37 cellular contexts compared by ENCODE assay signal in genomic region chr3:40332684-40333083, GRCh38. TPM values are rescaled to one million over a fixed set of nuclear protein-coding genes. Genes with fewer than 3 reads are reported as not detected.
"Had no signal": no experiment of that assay in that cellular context is flagged by ENCODE, and none has a peak within 500 bp of the region (broad histone marks: within the 10 kb centered on the region; RNA-seq: fewer than 3 reads in every experiment).

No MANE protein-coding gene starts in this region.

- H3K27ac Mint-ChIP-seq: activated B cell treated with CpG ODN at 0.5 μM for 24 hours; activated CD4-positive, alpha-beta memory T cell treated with anti-CD3 and anti-CD28 coated beads for 36 hours; activated CD8-positive, alpha-beta memory T cell treated with anti-CD3 and anti-CD28 coated beads, Interleukin-2, amount 10 ng/mL, durations not matched to agents 7 days and 5 days; activated CD8-positive, alpha-beta T cell treated with anti-CD3 and anti-CD28 coated beads, Interleukin-2, amount 10 ng/mL, durations not matched to agents 7 days and 5 days; activated naive CD4-positive, alpha-beta T cell treated with anti-CD3 and anti-CD28 coated beads for 36 hours; activated naive CD4-positive, alpha-beta T cell treated with anti-CD3 and anti-CD28 coated beads, Interleukin-2, amount 50 U/mL, for 24 hours; activated naive CD8-positive, alpha-beta T cell treated with anti-CD3 and anti-CD28 coated beads for 36 hours; activated naive CD8-positive, alpha-beta T cell treated with anti-CD3 and anti-CD28 coated beads, Interleukin-2, amount 50 U/mL, for 24 hours; activated T-helper 1 cell treated with anti-CD3 and anti-CD28 coated beads, Interleukin-12 subunit alpha, Interleukin-12 subunit beta, Interleukin-2, Interleukin-4 antibody, amounts not matched to agents 30 ng/mL and 10 ng/mL and 1 ng/mL, durations not matched to agents 14 hours and 24 hours and 36 hours; activated T-helper 2 cell treated with anti-CD3 and anti-CD28 coated beads, Interferon-gamma antibody, Interleukin-2, Interleukin-4, amounts not matched to agents 10 μg/mL and 5 μg/mL and 100 μg/mL, durations not matched to agents 14 hours and 24 hours and 36 hours; effector memory CD8-positive, alpha-beta T cell; T-helper 1 cell treated with Interleukin-12 subunit alpha and Interleukin-12 subunit beta and Interleukin-4 antibody, amounts not matched to agents 30 μg/mL and 1 μg/mL, for 36 hours had no signal

- H3K27me3 Mint-ChIP-seq: activated CD4-positive, alpha-beta memory T cell treated with anti-CD3 and anti-CD28 coated beads for 36 hours; activated CD8-positive, alpha-beta memory T cell treated with anti-CD3 and anti-CD28 coated beads, Interleukin-2, amount 10 ng/mL, durations not matched to agents 7 days and 5 days; activated naive CD4-positive, alpha-beta T cell treated with anti-CD3 and anti-CD28 coated beads, Interleukin-2, amount 50 U/mL, for 24 hours; activated naive CD8-positive, alpha-beta T cell treated with anti-CD3 and anti-CD28 coated beads for 36 hours; activated naive CD8-positive, alpha-beta T cell treated with anti-CD3 and anti-CD28 coated beads, Interleukin-2, amount 50 U/mL, for 24 hours; effector memory CD8-positive, alpha-beta T cell had no signal

- H3K9me3 Mint-ChIP-seq: activated B cell treated with CpG ODN at 0.5 μM for 24 hours; activated CD4-positive, alpha-beta memory T cell treated with anti-CD3 and anti-CD28 coated beads for 36 hours; activated naive CD4-positive, alpha-beta T cell treated with anti-CD3 and anti-CD28 coated beads for 36 hours; activated naive CD4-positive, alpha-beta T cell treated with anti-CD3 and anti-CD28 coated beads, Interleukin-2, amount 50 U/mL, for 24 hours; activated naive CD8-positive, alpha-beta T cell treated with anti-CD3 and anti-CD28 coated beads for 36 hours; activated naive CD8-positive, alpha-beta T cell treated with anti-CD3 and anti-CD28 coated beads, Interleukin-2, amount 50 U/mL, for 24 hours; activated T-helper 1 cell treated with anti-CD3 and anti-CD28 coated beads, Interleukin-12 subunit alpha, Interleukin-12 subunit beta, Interleukin-2, Interleukin-4 antibody, amounts not matched to agents 30 ng/mL and 10 ng/mL and 1 ng/mL, durations not matched to agents 14 hours and 24 hours and 36 hours; activated T-helper 2 cell treated with anti-CD3 and anti-CD28 coated beads, Interferon-gamma antibody, Interleukin-2, Interleukin-4, amounts not matched to agents 10 μg/mL and 5 μg/mL and 100 μg/mL, durations not matched to agents 14 hours and 24 hours and 36 hours; effector memory CD8-positive, alpha-beta T cell; T-helper 1 cell treated with Interleukin-12 subunit alpha and Interleukin-12 subunit beta and Interleukin-4 antibody, amounts not matched to agents 30 μg/mL and 1 μg/mL, for 36 hours had no signal

- H3K4me3 Mint-ChIP-seq: activated B cell treated with CpG ODN at 0.5 μM for 24 hours; activated CD4-positive, alpha-beta memory T cell treated with anti-CD3 and anti-CD28 coated beads for 36 hours; activated CD8-positive, alpha-beta memory T cell treated with anti-CD3 and anti-CD28 coated beads, Interleukin-2, amount 10 ng/mL, durations not matched to agents 7 days and 5 days; activated CD8-positive, alpha-beta T cell treated with anti-CD3 and anti-CD28 coated beads, Interleukin-2, amount 10 ng/mL, durations not matched to agents 7 days and 5 days; activated naive CD4-positive, alpha-beta T cell treated with anti-CD3 and anti-CD28 coated beads for 36 hours; activated naive CD4-positive, alpha-beta T cell treated with anti-CD3 and anti-CD28 coated beads, Interleukin-2, amount 50 U/mL, for 24 hours; activated naive CD8-positive, alpha-beta T cell treated with anti-CD3 and anti-CD28 coated beads for 36 hours; activated naive CD8-positive, alpha-beta T cell treated with anti-CD3 and anti-CD28 coated beads, Interleukin-2, amount 50 U/mL, for 24 hours; activated T-helper 1 cell treated with anti-CD3 and anti-CD28 coated beads, Interleukin-12 subunit alpha, Interleukin-12 subunit beta, Interleukin-2, Interleukin-4 antibody, amounts not matched to agents 30 ng/mL and 10 ng/mL and 1 ng/mL, durations not matched to agents 14 hours and 24 hours and 36 hours; effector memory CD8-positive, alpha-beta T cell; T-helper 1 cell treated with Interleukin-12 subunit alpha and Interleukin-12 subunit beta and Interleukin-4 antibody, amounts not matched to agents 30 μg/mL and 1 μg/mL, for 36 hours had no signal

- H3K36me3 Mint-ChIP-seq: activated CD4-positive, alpha-beta memory T cell treated with anti-CD3 and anti-CD28 coated beads for 36 hours; activated CD8-positive, alpha-beta memory T cell treated with anti-CD3 and anti-CD28 coated beads, Interleukin-2, amount 10 ng/mL, durations not matched to agents 7 days and 5 days; activated naive CD4-positive, alpha-beta T cell treated with anti-CD3 and anti-CD28 coated beads, Interleukin-2, amount 50 U/mL, for 24 hours; activated naive CD8-positive, alpha-beta T cell treated with anti-CD3 and anti-CD28 coated beads for 36 hours had no signal

- H3K4me1 ChIP-seq: adrenal gland, esophagus squamous epithelium, gastroesophageal sphincter had no signal

- ATAC-seq: activated CD4-positive, CD25-positive, alpha-beta regulatory T cell treated with anti-CD3 and anti-CD28 coated beads, Interleukin-2, amount 50 U/mL, for 24 hours; activated CD8-positive, alpha-beta memory T cell treated with anti-CD3 and anti-CD28 coated beads, Interleukin-2, amount 10 ng/mL, durations not matched to agents 7 days and 5 days; activated CD8-positive, alpha-beta T cell treated with anti-CD3 and anti-CD28 coated beads, Interleukin-2, amount 10 ng/mL, durations not matched to agents 7 days and 5 days; activated naive CD8-positive, alpha-beta T cell treated with anti-CD3 and anti-CD28 coated beads, Interleukin-2, amount 50 U/mL, for 24 hours; effector memory CD8-positive, alpha-beta T cell; gastroesophageal sphincter had no signal

- H3K27ac ChIP-seq: adrenal gland, esophagus squamous epithelium, gastroesophageal sphincter, WERI-Rb-1 had no signal

- H3K4me3 ChIP-seq: adrenal gland, body of pancreas, esophagus squamous epithelium, gastroesophageal sphincter, heart right ventricle had no signal

- H3K27me3 ChIP-seq: adrenal gland, body of pancreas, esophagus squamous epithelium, gastroesophageal sphincter, heart right ventricle had no signal

- DNase-seq: activated B cell treated with CpG ODN at 0.5 μM for 24 hours; activated CD4-positive, alpha-beta memory T cell treated with anti-CD3 and anti-CD28 coated beads for 36 hours; activated CD4-positive, alpha-beta T cell treated with anti-CD3 and anti-CD28 coated beads for 48 hours; activated CD4-positive, alpha-beta T cell treated with anti-CD3 and anti-CD28 coated beads, Interleukin-2, amount 50 U/mL, for 1 hour; activated CD8-positive, alpha-beta memory T cell treated with anti-CD3 and anti-CD28 coated beads, Interleukin-2, amount 10 ng/mL, durations not matched to agents 7 days and 5 days; activated CD8-positive, alpha-beta memory T cell treated with anti-CD3 and anti-CD28 coated beads, Interleukin-2, amount 50 U/mL, for 4 hours; activated CD8-positive, alpha-beta T cell treated with anti-CD3 and anti-CD28 coated beads, Interleukin-2, amount 10 ng/mL, durations not matched to agents 7 days and 5 days; activated effector memory CD4-positive, alpha-beta T cell treated with anti-CD3 and anti-CD28 coated beads, Interleukin-2, amount 50 U/mL, for 16 hours; activated naive CD4-positive, alpha-beta T cell treated with anti-CD3 and anti-CD28 coated beads for 36 hours; activated naive CD8-positive, alpha-beta T cell treated with anti-CD3 and anti-CD28 coated beads for 36 hours; activated naive CD8-positive, alpha-beta T cell treated with anti-CD3 and anti-CD28 coated beads, Interleukin-2, amount 50 U/mL, for 24 hours; activated T-cell treated with anti-CD3 and anti-CD28 coated beads, Interleukin-2, amount 50 U/mL, for 1 hour; activated T-cell treated with anti-CD3 and anti-CD28 coated beads, Interleukin-2, amount 50 U/mL, for 48 hours; amygdala; aorta; caudate nucleus; cortex of kidney; dermis blood vessel endothelial cell; effector CD4-positive, alpha-beta T cell; effector memory CD8-positive, alpha-beta T cell; esophagus squamous epithelium; T1000; WERI-Rb-1 had no signal

- H3K36me3 ChIP-seq: adrenal gland, esophagus squamous epithelium, gastroesophageal sphincter, heart right ventricle, WERI-Rb-1 had no signal

- H3K9me3 ChIP-seq: adrenal gland, body of pancreas, esophagus squamous epithelium, gastroesophageal sphincter, heart right ventricle had no signal

- H3K4me1 Mint-ChIP-seq: activated B cell treated with CpG ODN at 0.5 μM for 24 hours; activated naive CD4-positive, alpha-beta T cell treated with anti-CD3 and anti-CD28 coated beads, Interleukin-2, amount 50 U/mL, for 24 hours had no signal

RNA-seq across cellular contexts. Expression of gene ENTPD3, which starts 54.3 kb away (rescaled TPM):
- total RNA-seq: activated B cell treated with CpG ODN at 0.5 μM for 24 hours; activated CD4-positive, alpha-beta memory T cell treated with anti-CD3 and anti-CD28 coated beads for 36 hours; activated CD8-positive, alpha-beta memory T cell treated with anti-CD3 and anti-CD28 coated beads for 36 hours; activated CD8-positive, alpha-beta memory T cell treated with anti-CD3 and anti-CD28 coated beads, Interleukin-2, amount 10 ng/mL, durations not matched to agents 7 days and 5 days; activated CD8-positive, alpha-beta T cell treated with anti-CD3 and anti-CD28 coated beads, Interleukin-2, amount 10 ng/mL, durations not matched to agents 7 days and 5 days; activated naive CD4-positive, alpha-beta T cell treated with anti-CD3 and anti-CD28 coated beads for 36 hours; activated naive CD8-positive, alpha-beta T cell treated with anti-CD3 and anti-CD28 coated beads for 36 hours; activated T-helper 1 cell treated with anti-CD3 and anti-CD28 coated beads, Interleukin-12 subunit alpha, Interleukin-12 subunit beta, Interleukin-2, Interleukin-4 antibody, amounts not matched to agents 30 ng/mL and 10 ng/mL and 1 ng/mL, durations not matched to agents 14 hours and 24 hours and 36 hours; activated T-helper 2 cell treated with anti-CD3 and anti-CD28 coated beads, Interferon-gamma antibody, Interleukin-2, Interleukin-4, amounts not matched to agents 10 μg/mL and 5 μg/mL and 100 μg/mL, durations not matched to agents 14 hours and 24 hours and 36 hours; fibroblast of lung; fibroblast of villous mesenchyme; glomerular endothelial cell; T-helper 2 cell treated with Interferon-gamma antibody and Interleukin-4, amounts not matched to agents 100 ng/mL and 5 ng/mL, for 36 hours had no signal
